ENCODE assay signal across 35 cellular contexts in genomic region chr10:103517234-103518085, GRCh38. TPM values are rescaled to one million over a fixed set of nuclear protein-coding genes. Genes with fewer than 3 reads are reported as not detected.
A peak's percentile ranks its signal among the peaks of the same experiment; 100 is the strongest.
DNase-seq lines count a peak whose midpoint lies in the region; ATAC-seq and TF ChIP-seq lines count a peak whose summit lies in the region.
"Had no signal": no experiment of that assay in that cellular context is flagged by ENCODE, and none has a peak within 500 bp of the region (broad histone marks: within the 10 kb centered on the region; RNA-seq: fewer than 3 reads in every experiment).

No MANE protein-coding gene starts in this region.

- DNase-seq in activated naive CD4-positive, alpha-beta T cell treated with anti-CD3 and anti-CD28 coated beads, Interleukin-2, amount 50 U/mL, for 72 hours (ENCODE audit: low spot score in 2 of 2) = no peak
- no peak for DNase-seq in activated naive CD4-positive, alpha-beta T cell (lab: John Stamatoyannopoulos, UW)
- DNase-seq in M059J (ENCODE audit: low read depth) = peak; percentile 73
- DNase-seq in kidney tubule cell (ENCODE audit: low spot score) = peak; percentile 65
- DNase-seq in upper lobe of right lung = peak; percentile 55
- DNase-seq in CD4-positive, alpha-beta memory T cell = no peak
- DNase-seq in DMS153 treated with DMSO at 0.1 percent for 48 hours (lab: John Stamatoyannopoulos, UW; ENCODE audit: unreplicated experiment) = no peak
- DNase-seq: ACHN; activated CD4-positive, alpha-beta T cell treated with anti-CD3 and anti-CD28 coated beads for 4 hours; activated T-cell treated with anti-CD3 and anti-CD28 coated beads, Interleukin-2, amount 50 U/mL, for 48 hours; aorta; BE2C; DMS153; effector memory CD8-positive, alpha-beta T cell; erythroblast; immature natural killer cell; NCI-H1436 treated with DMSO at 0.1 percent for 48 hours; NCI-H2081 treated with DMSO at 0.1 percent for 48 hours; NCI-H345; nephron progenitor cell; stimulated activated naive B cell treated with anti-CD40 and anti-IgM and Interleukin-4, amounts not matched to agents 10 μg/mL and 1 μg/mL and 100 μg/mL, for 72 hours; T-helper 9 cell had no signal

- H3K4me3 Mint-ChIP-seq in CD4-positive, alpha-beta memory T cell = no peak overlapping the region
- H3K4me3 Mint-ChIP-seq: activated naive CD8-positive, alpha-beta T cell; effector memory CD8-positive, alpha-beta T cell; GM23338; immature natural killer cell; nephron progenitor cell; stimulated activated naive B cell treated with anti-CD40 and anti-IgM and Interleukin-4, amounts not matched to agents 10 μg/mL and 1 μg/mL and 100 μg/mL, for 72 hours had no signal

- peak; percentile 29 to 38 for ATAC-seq in activated naive CD4-positive, alpha-beta T cell treated with anti-CD3 and anti-CD28 coated beads, Interleukin-2, amount 50 U/mL, for 72 hours
- no peak for ATAC-seq in upper lobe of right lung
- no peak for ATAC-seq in GM21528 (IDR thresholded peaks at IDR 0.05; ENCODE audit: low FRiP score, unreplicated experiment)
- ATAC-seq: effector memory CD8-positive, alpha-beta T cell; GM23338; left lobe of liver; stimulated activated naive B cell treated with anti-CD40 and anti-IgM and Interleukin-4, amounts not matched to agents 10 μg/mL and 1 μg/mL and 100 μg/mL, for 72 hours had no signal

- POLR2A ChIA-PET in CD4-positive, alpha-beta memory T cell (lab: Charles Lee; ENCODE audit: partially characterized antibody) = no interaction called here

- no peak for TF ChIP-seq CTCF in upper lobe of right lung (IDR thresholded peaks at IDR 0.05)

- no peaks in the 10 kb centered on the region for H3K9me3 ChIP-seq in upper lobe of right lung
- no peaks in the 10 kb centered on the region for H3K9me3 ChIP-seq in CD4-positive, alpha-beta memory T cell (ENCODE audit: control insufficient read depth in 1 of 2, low read length in 2 of 2)
- H3K9me3 ChIP-seq: BE2C, thoracic aorta, vagina had no signal

- no peaks in the 10 kb centered on the region for H3K36me3 ChIP-seq in upper lobe of right lung
- H3K36me3 ChIP-seq in CD4-positive, alpha-beta memory T cell (ENCODE audit: insufficient read depth, low read length) = no peaks in the 10 kb centered on the region
- H3K36me3 ChIP-seq: BE2C, thoracic aorta, vagina had no signal

- H3K27me3 ChIP-seq in upper lobe of right lung = no peaks in the 10 kb centered on the region
- H3K27me3 ChIP-seq in CD4-positive, alpha-beta memory T cell (ENCODE audit: insufficient read depth, low read length) = no peaks in the 10 kb centered on the region
- H3K27me3 ChIP-seq: BE2C, vagina had no signal

- no peaks in the 10 kb centered on the region for H3K9me3 Mint-ChIP-seq in activated naive CD4-positive, alpha-beta T cell treated with anti-CD3 and anti-CD28 coated beads, Interleukin-2, amount 50 U/mL, for 72 hours
- H3K9me3 Mint-ChIP-seq in CD4-positive, alpha-beta memory T cell = peaks cover 0 to 2% (median 0%) of the 10 kb centered on the region in 8 donors
- H3K9me3 Mint-ChIP-seq: effector memory CD8-positive, alpha-beta T cell; GM23338; IgD-negative memory B cell; immature natural killer cell; stimulated activated naive B cell treated with anti-CD40 and anti-IgM and Interleukin-4, amounts not matched to agents 10 μg/mL and 1 μg/mL and 100 μg/mL, for 72 hours had no signal

- no peak overlapping the region for H3K27ac ChIP-seq in upper lobe of right lung
- no peak overlapping the region for H3K27ac ChIP-seq in CD4-positive, alpha-beta memory T cell (ENCODE audit: low read depth, low read length)
- H3K27ac ChIP-seq: coronary artery, thoracic aorta, vagina, VCaP had no signal

- H3K4me1 Mint-ChIP-seq in CD4-positive, alpha-beta memory T cell = peaks cover 2 to 11% (median 4%) of the 10 kb centered on the region in 4 donors

- intact Hi-C loops in upper lobe of right lung (cut with DNase I) = no loop called here
- intact Hi-C loops in CD4-positive, alpha-beta memory T cell (cut with micrococcal nuclease) = no loop called here

- peaks cover 3 to 6% of the 10 kb centered on the region in 2 donors for H3K27me3 Mint-ChIP-seq in CD4-positive, alpha-beta memory T cell
- H3K27me3 Mint-ChIP-seq: activated naive CD8-positive, alpha-beta T cell had no signal

- H3K27ac Mint-ChIP-seq in activated naive CD4-positive, alpha-beta T cell treated with anti-CD3 and anti-CD28 coated beads, Interleukin-2, amount 50 U/mL, for 72 hours = peak overlapping the region in 1 of 2 donors; percentile 16
- H3K27ac Mint-ChIP-seq in CD4-positive, alpha-beta memory T cell = no peak overlapping the region
- H3K27ac Mint-ChIP-seq: activated naive CD8-positive, alpha-beta T cell; effector memory CD8-positive, alpha-beta T cell; GM23338; immature natural killer cell; nephron progenitor cell; stimulated activated naive B cell treated with anti-CD40 and anti-IgM and Interleukin-4, amounts not matched to agents 10 μg/mL and 1 μg/mL and 100 μg/mL, for 72 hours had no signal

- CTCF ChIA-PET in CD4-positive, alpha-beta memory T cell (lab: Charles Lee; ENCODE audit: partially characterized antibody) = interaction anchor here (0.9 kb wide), 1 partner anchor 101 kb away, joined by 3 read pairs; no protein-coding TSS in a partner anchor

- H3K4me1 ChIP-seq in upper lobe of right lung = no peaks in the 10 kb centered on the region
- no peaks in the 10 kb centered on the region for H3K4me1 ChIP-seq in CD4-positive, alpha-beta memory T cell (ENCODE audit: insufficient read depth, low read length)
- H3K4me1 ChIP-seq: BE2C had no signal

- H3K36me3 Mint-ChIP-seq in activated naive CD4-positive, alpha-beta T cell treated with anti-CD3 and anti-CD28 coated beads, Interleukin-2, amount 50 U/mL, for 72 hours = no peaks in the 10 kb centered on the region
- H3K36me3 Mint-ChIP-seq in CD4-positive, alpha-beta memory T cell = no peaks in the 10 kb centered on the region
- H3K36me3 Mint-ChIP-seq: activated naive CD8-positive, alpha-beta T cell; immature natural killer cell; stimulated activated naive B cell treated with anti-CD40 and anti-IgM and Interleukin-4, amounts not matched to agents 10 μg/mL and 1 μg/mL and 100 μg/mL, for 72 hours had no signal

- no peak overlapping the region for H3K4me3 ChIP-seq in upper lobe of right lung
- H3K4me3 ChIP-seq in CD4-positive, alpha-beta memory T cell (ENCODE audit: low read length in 2 of 2) = no peak overlapping the region
- H3K4me3 ChIP-seq: coronary artery, GM23338, thoracic aorta, vagina had no signal

RNA-seq across cellular contexts. Expression of gene NEURL1, which starts 24.0 kb away (rescaled TPM):
- total RNA-seq in activated naive CD4-positive, alpha-beta T cell treated with anti-CD3 and anti-CD28 coated beads, Interleukin-2, amount 50 U/mL, for 72 hours = 1 to 10 TPM in 1 of 2 donors, under 1 TPM in 1; 0.87 to 2.4 TPM
- 4.5 and 19.9 TPM in 2 replicates for total RNA-seq in M059J (2014; rRNA removed; shearing (Covaris generic))
- 0.64 TPM for total RNA-seq in upper lobe of right lung
- under 1 TPM; 0.83 to 0.96 TPM for total RNA-seq in CD4-positive, alpha-beta memory T cell
- under 1 TPM; 0.76 to 0.82 TPM for polyA plus RNA-seq in CD4-positive, alpha-beta memory T cell
- total RNA-seq: osteoblast had no signal

RNA-seq across cellular contexts. Expression of gene CALHM3, which starts 38.4 kb away (rescaled TPM):
- total RNA-seq in activated naive CD4-positive, alpha-beta T cell treated with anti-CD3 and anti-CD28 coated beads, Interleukin-2, amount 50 U/mL, for 72 hours = not detected
- 0.39 TPM in 1 of 2 replicates, not detected in the other for total RNA-seq in M059J (2014; rRNA removed; shearing (Covaris generic))
- not detected for total RNA-seq in upper lobe of right lung
- not detected for total RNA-seq in CD4-positive, alpha-beta memory T cell
- not detected for polyA plus RNA-seq in CD4-positive, alpha-beta memory T cell
- total RNA-seq: aorta, glomerular endothelial cell, HT-29, left lobe of liver, osteoblast, skeletal muscle tissue, thoracic aorta, vagina had no signal
- polyA plus RNA-seq: aorta, IgD-negative memory B cell, immature natural killer cell had no signal

RNA-seq across cellular contexts. Expression of gene CALHM1, which starts 58.8 kb away (rescaled TPM):
- total RNA-seq in activated naive CD4-positive, alpha-beta T cell treated with anti-CD3 and anti-CD28 coated beads, Interleukin-2, amount 50 U/mL, for 72 hours = not detected
- not detected in 2 replicates for total RNA-seq in M059J (2014; rRNA removed; shearing (Covaris generic))
- total RNA-seq in upper lobe of right lung = not detected
- total RNA-seq in CD4-positive, alpha-beta memory T cell = not detected
- not detected for polyA plus RNA-seq in CD4-positive, alpha-beta memory T cell
- total RNA-seq: aorta, glomerular endothelial cell, GM23338, HT-29, left lobe of liver, osteoblast, skeletal muscle tissue, thoracic aorta, vagina had no signal
- polyA plus RNA-seq: aorta had no signal

Comparison
In these comparisons a context has a peak if more than half of its experiments do, and no peak if none do; other contexts are left out.
1. ATAC-seq: peak in activated naive CD4-positive, alpha-beta T cell treated with anti-CD3 and anti-CD28 coated beads, Interleukin-2, amount 50 U/mL, for 72 hours (2 of 2); none in upper lobe of right lung (single experiment) and GM21528 (single experiment).
2. DNase-seq: peak in M059J (single experiment), kidney tubule cell (single experiment) and upper lobe of right lung (single experiment); none in activated naive CD4-positive, alpha-beta T cell treated with anti-CD3 and anti-CD28 coated beads, Interleukin-2, amount 50 U/mL, for 72 hours (0 of 2), activated naive CD4-positive, alpha-beta T cell (0 of 4), CD4-positive, alpha-beta memory T cell (0 of 5) and DMS153 treated with DMSO at 0.1 percent for 48 hours (single experiment).